ENCODE assay signal across 34 cellular contexts in genomic region chr3:73150369-73150768, GRCh38.
"Had no signal": no experiment of that assay in that cellular context is flagged by ENCODE, and none has a peak within 500 bp of the region (broad histone marks: within the 10 kb centered on the region; RNA-seq: fewer than 3 reads in every experiment).

No MANE protein-coding gene starts in this region.

- H3K4me3 ChIP-seq: MG63 had no signal

- DNase-seq: Karpas-422, Kasumi-1, MG63, MM.1S, MV-4-11, NCI-H1048, NCI-H1092, NCI-H1092 treated with DMSO at 0.1 percent for 48 hours, NCI-H1105, NCI-H1105 treated with DMSO at 0.1 percent for 48 hours, NCI-H1417, NCI-H1417 treated with DMSO at 0.1 percent for 48 hours, NCI-H1436, NCI-H1436 treated with DMSO at 0.1 percent for 48 hours, NCI-H146, NCI-H1694, NCI-H1694 treated with DMSO at 0.1 percent for 48 hours, NCI-H187, NCI-H187 treated with DMSO at 0.1 percent for 48 hours, NCI-H1930, NCI-H2029, NCI-H2029 treated with DMSO at 0.1 percent for 48 hours, NCI-H2081, NCI-H2081 treated with DMSO at 0.1 percent for 48 hours, NCI-H2107, NCI-H2171, NCI-H2171 treated with DMSO at 0.1 percent for 48 hours, NCI-H2227 treated with DMSO at 0.1 percent for 48 hours, NCI-H226, NCI-H345, NCI-H446, NCI-H446 treated with DMSO at 0.1 percent for 48 hours, NCI-H510A, NCI-H510A treated with DMSO at 0.1 percent for 48 hours had no signal

- H3K9me3 ChIP-seq: MG63 had no signal

- H3K36me3 ChIP-seq: MG63 had no signal
